In the genomic region with DNA sequence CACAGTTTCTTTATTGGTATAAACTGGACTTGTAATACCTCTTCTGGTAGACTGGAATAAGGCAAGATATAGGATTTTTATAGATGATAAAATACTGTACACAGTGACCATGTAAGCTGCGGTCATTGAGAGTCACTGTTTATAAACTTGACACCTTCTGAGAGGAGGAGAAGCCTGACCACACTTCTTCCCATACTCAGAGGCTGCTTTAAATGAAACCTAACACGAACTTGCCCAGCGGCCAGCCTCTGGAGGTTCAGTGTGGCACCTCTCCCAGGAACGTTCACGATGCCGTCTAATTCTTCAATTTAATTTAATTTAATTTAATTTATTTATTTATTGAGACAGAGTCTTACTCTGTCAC, we compare ENCODE assay signal across 1 cellular context.
TF ChIP-seq lines count a peak whose summit lies in the region.

No MANE protein-coding gene starts in this region.

TF ChIP-seq in HepG2, 621 proteins besides CTCF, POLR2A, EP300 and RAD21 (continued from another document):
- TF ChIP-seq SMAD3 (CRISPR knock-in tag; IDR thresholded peaks at IDR 0.05) (no peak), ZNF510 (CRISPR knock-in tag; IDR thresholded peaks at IDR 0.05; ENCODE audit: low read depth) (no peak), CCAR2 (optimal IDR thresholded peaks at IDR 0.05; ENCODE audit: low read depth, low read length) (no peak), ESRRA (CRISPR knock-in tag; IDR thresholded peaks at IDR 0.05; ENCODE audit: low read depth) (no peak), SCMH1 (CRISPR knock-in tag; IDR thresholded peaks at IDR 0.05; ENCODE audit: borderline replicate concordance) (no peak), JARID2 (CRISPR knock-in tag; IDR thresholded peaks at IDR 0.05; ENCODE audit: insufficient replicate concordance) (no peak), KLF11 (CRISPR knock-in tag; IDR thresholded peaks at IDR 0.05) (no peak), ZNF569 (CRISPR knock-in tag; IDR thresholded peaks at IDR 0.05; ENCODE audit: borderline replicate concordance) (no peak), KMT2A (CRISPR knock-in tag; IDR thresholded peaks at IDR 0.05) (no peak), FOXK2 (IDR thresholded peaks at IDR 0.05) (no peak), ZNF180 (CRISPR knock-in tag; IDR thresholded peaks at IDR 0.05; ENCODE audit: borderline replicate concordance, low read depth) (no peak), ZNF383 (CRISPR knock-in tag; IDR thresholded peaks at IDR 0.05; ENCODE audit: borderline replicate concordance) (no peak), ZNF230 (CRISPR knock-in tag; IDR thresholded peaks at IDR 0.05) (no peak)
- TF ChIP-seq, protein P1, sequence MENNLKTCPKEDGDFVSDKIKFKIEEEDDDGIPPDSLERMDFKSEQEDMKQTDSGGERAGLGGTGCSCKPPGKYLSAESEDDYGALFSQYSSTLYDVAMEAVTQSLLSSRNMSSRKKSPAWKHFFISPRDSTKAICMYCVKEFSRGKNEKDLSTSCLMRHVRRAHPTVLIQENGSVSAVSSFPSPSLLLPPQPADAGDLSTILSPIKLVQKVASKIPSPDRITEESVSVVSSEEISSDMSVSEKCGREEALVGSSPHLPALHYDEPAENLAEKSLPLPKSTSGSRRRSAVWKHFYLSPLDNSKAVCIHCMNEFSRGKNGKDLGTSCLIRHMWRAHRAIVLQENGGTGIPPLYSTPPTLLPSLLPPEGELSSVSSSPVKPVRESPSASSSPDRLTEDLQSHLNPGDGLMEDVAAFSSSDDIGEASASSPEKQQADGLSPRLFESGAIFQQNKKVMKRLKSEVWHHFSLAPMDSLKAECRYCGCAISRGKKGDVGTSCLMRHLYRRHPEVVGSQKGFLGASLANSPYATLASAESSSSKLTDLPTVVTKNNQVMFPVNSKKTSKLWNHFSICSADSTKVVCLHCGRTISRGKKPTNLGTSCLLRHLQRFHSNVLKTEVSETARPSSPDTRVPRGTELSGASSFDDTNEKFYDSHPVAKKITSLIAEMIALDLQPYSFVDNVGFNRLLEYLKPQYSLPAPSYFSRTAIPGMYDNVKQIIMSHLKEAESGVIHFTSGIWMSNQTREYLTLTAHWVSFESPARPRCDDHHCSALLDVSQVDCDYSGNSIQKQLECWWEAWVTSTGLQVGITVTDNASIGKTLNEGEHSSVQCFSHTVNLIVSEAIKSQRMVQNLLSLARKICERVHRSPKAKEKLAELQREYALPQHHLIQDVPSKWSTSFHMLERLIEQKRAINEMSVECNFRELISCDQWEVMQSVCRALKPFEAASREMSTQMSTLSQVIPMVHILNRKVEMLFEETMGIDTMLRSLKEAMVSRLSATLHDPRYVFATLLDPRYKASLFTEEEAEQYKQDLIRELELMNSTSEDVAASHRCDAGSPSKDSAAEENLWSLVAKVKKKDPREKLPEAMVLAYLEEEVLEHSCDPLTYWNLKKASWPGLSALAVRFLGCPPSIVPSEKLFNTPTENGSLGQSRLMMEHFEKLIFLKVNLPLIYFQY (CRISPR knock-in tag; IDR thresholded peaks at IDR 0.05; ENCODE audit: borderline replicate concordance) = no peak
